ENCODE assay signal across 1 cellular context in genomic region chr9:3768698-3769458, GRCh38.
A peak's percentile ranks its signal among the peaks of the same experiment; 100 is the strongest.
TF ChIP-seq lines count a peak whose summit lies in the region.

No MANE protein-coding gene starts in this region.

TF ChIP-seq in K562, 482 proteins besides CTCF, POLR2A, EP300 and RAD21 (continued from another document):
- TF ChIP-seq MGA (IDR thresholded peaks at IDR 0.05): peak; percentile 62
- TF ChIP-seq RBM22 (IDR thresholded peaks at IDR 0.05; ENCODE audit: low read depth, low read length, poor library complexity, severe bottlenecking): no peak
- TF ChIP-seq SMARCA5 (IDR thresholded peaks at IDR 0.05): no peak
- no peak for TF ChIP-seq NR0B1 (IDR thresholded peaks at IDR 0.05; ENCODE audit: partially characterized antibody)
- TF ChIP-seq, protein P1, sequence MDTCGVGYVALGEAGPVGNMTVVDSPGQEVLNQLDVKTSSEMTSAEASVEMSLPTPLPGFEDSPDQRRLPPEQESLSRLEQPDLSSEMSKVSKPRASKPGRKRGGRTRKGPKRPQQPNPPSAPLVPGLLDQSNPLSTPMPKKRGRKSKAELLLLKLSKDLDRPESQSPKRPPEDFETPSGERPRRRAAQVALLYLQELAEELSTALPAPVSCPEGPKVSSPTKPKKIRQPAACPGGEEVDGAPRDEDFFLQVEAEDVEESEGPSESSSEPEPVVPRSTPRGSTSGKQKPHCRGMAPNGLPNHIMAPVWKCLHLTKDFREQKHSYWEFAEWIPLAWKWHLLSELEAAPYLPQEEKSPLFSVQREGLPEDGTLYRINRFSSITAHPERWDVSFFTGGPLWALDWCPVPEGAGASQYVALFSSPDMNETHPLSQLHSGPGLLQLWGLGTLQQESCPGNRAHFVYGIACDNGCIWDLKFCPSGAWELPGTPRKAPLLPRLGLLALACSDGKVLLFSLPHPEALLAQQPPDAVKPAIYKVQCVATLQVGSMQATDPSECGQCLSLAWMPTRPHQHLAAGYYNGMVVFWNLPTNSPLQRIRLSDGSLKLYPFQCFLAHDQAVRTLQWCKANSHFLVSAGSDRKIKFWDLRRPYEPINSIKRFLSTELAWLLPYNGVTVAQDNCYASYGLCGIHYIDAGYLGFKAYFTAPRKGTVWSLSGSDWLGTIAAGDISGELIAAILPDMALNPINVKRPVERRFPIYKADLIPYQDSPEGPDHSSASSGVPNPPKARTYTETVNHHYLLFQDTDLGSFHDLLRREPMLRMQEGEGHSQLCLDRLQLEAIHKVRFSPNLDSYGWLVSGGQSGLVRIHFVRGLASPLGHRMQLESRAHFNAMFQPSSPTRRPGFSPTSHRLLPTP (IDR thresholded peaks at IDR 0.05; ENCODE audit: borderline replicate concordance, extremely low read depth, insufficient read length): no peak
- TF ChIP-seq CEBPG (CRISPR knock-in tag; IDR thresholded peaks at IDR 0.05): no peak
- peak; percentile 63 to 83 for TF ChIP-seq CEBPG (tag; conservative IDR thresholded peaks at IDR 0.05 in 1 of 2, IDR thresholded peaks at IDR 0.05 in 1 of 2)
- TF ChIP-seq ZEB2 (IDR thresholded peaks at IDR 0.05): no peak
- no peak for TF ChIP-seq SMAD2 (IDR thresholded peaks at IDR 0.05; ENCODE audit: low read depth, low read length)
- TF ChIP-seq ZNF41 (CRISPR knock-in tag; conservative IDR thresholded peaks at IDR 0.05): 0 out of 2 replicates have a peak, but pooled peaks have one; percentile 55
- TF ChIP-seq ZNF197 (CRISPR knock-in tag; IDR thresholded peaks at IDR 0.05; ENCODE audit: low read depth): peak; percentile 72; the same call in 1 of the 2 replicates
- TF ChIP-seq ZNF584 (CRISPR knock-in tag; IDR thresholded peaks at IDR 0.05; ENCODE audit: low read depth): peak; percentile 55; the same call in 1 of the 2 replicates
- TF ChIP-seq ATF3 (IDR thresholded peaks at IDR 0.05): peak; percentile 42; the same call in 1 of the 2 replicates
- no peak for TF ChIP-seq ATF3 (CRISPR knock-in tag; conservative IDR thresholded peaks at IDR 0.05)
- TF ChIP-seq RCOR1 (IDR thresholded peaks at IDR 0.05; ENCODE audit: borderline replicate concordance in 1 of 2, low read depth in 2 of 2, low read length in 2 of 2): no peak
- no peak for TF ChIP-seq POLR2AphosphoS2 (IDR thresholded peaks at IDR 0.05; ENCODE audit: low read length)
- TF ChIP-seq ZNF146 (CRISPR knock-in tag; IDR thresholded peaks at IDR 0.05; ENCODE audit: unreplicated experiment): no peak
- TF ChIP-seq SIX5 (IDR thresholded peaks at IDR 0.05; ENCODE audit: borderline replicate concordance in 1 of 2, insufficient read depth in 1 of 2, low read depth in 1 of 2, low read length in 2 of 2): no peak
- peak; percentile 12 to 72; a peak in 2 of 4 replicates for TF ChIP-seq TRIM24 (IDR thresholded peaks at IDR 0.05)
- TF ChIP-seq IRF9 (tag; IDR thresholded peaks at IDR 0.05): no peak
- peak; percentile 53; the same call in 1 of the 2 replicates for TF ChIP-seq ZNF449 (CRISPR knock-in tag; IDR thresholded peaks at IDR 0.05)
- no peak for TF ChIP-seq KHSRP (IDR thresholded peaks at IDR 0.05)
- TF ChIP-seq ZNF589 (CRISPR knock-in tag; IDR thresholded peaks at IDR 0.05; ENCODE audit: low read depth): peak; percentile 84; the same call in 1 of the 2 replicates
- TF ChIP-seq L3MBTL2 (IDR thresholded peaks at IDR 0.05): peak; percentile 83
- peak; percentile 90 for TF ChIP-seq ATF4 (CRISPR knock-in tag; IDR thresholded peaks at IDR 0.05)
- TF ChIP-seq BCL6 (CRISPR knock-in tag; IDR thresholded peaks at IDR 0.05): no peak
- TF ChIP-seq ZSCAN32 (CRISPR knock-in tag; IDR thresholded peaks at IDR 0.05): peak; percentile 64; the same call in 1 of the 2 replicates
- TF ChIP-seq ZNF76 (CRISPR knock-in tag; IDR thresholded peaks at IDR 0.05; ENCODE audit: borderline replicate concordance): 0 out of 2 replicates have a peak, but pooled peaks have one; percentile 64
